Comparison of ENCODE assay signal across 1 cellular context in genomic region chr6:96156425-96156824, GRCh38.
TF ChIP-seq lines count a peak whose summit lies in the region.

No MANE protein-coding gene starts in this region.

TF ChIP-seq in WTC11, 78 proteins besides CTCF, POLR2A, EP300 and RAD21 (continued from another document):
- TF ChIP-seq PRDM15 (CRISPR knock-in tag; IDR thresholded peaks at IDR 0.05) (no peak), ERG (CRISPR knock-in tag; IDR thresholded peaks at IDR 0.05) (no peak), ZMAT4 (CRISPR knock-in tag; IDR thresholded peaks at IDR 0.05) (no peak), FOXP4 (CRISPR knock-in tag; IDR thresholded peaks at IDR 0.05) (no peak), E2F4 (CRISPR knock-in tag; IDR thresholded peaks at IDR 0.05; ENCODE audit: borderline replicate concordance, low read depth) (no peak), NR3C1 (CRISPR knock-in tag; conservative IDR thresholded peaks at IDR 0.05; ENCODE audit: low read depth) (no peak), ETV6 (CRISPR knock-in tag; IDR thresholded peaks at IDR 0.05) (no peak)
